ENCODE assay signal across 5 cellular contexts in genomic region chr19:30067956-30068506, GRCh38.
A peak's percentile ranks its signal among the peaks of the same experiment; 100 is the strongest.
DNase-seq lines count a peak whose midpoint lies in the region; ATAC-seq, FAIRE-seq and TF ChIP-seq lines count a peak whose summit lies in the region.
"Not testable (repeated sequence)": the region's sequence is repeated elsewhere in the genome, so short reads cannot be mapped to it uniquely, and the experiment has no call there.

No MANE protein-coding gene starts in this region.

- not testable (repeated sequence) for H3K4me1 Mint-ChIP-seq in CD14-positive monocyte; osteocyte (ENCODE audit: unreplicated experiment)

- H3K27ac Mint-ChIP-seq in CD14-positive monocyte; osteocyte (ENCODE audit: unreplicated experiment): not testable (repeated sequence)

- not testable (repeated sequence) for H4K8ac ChIP-seq in IMR-90 (ENCODE audit: low read depth in 2 of 2, low read length in 2 of 2); H1 (ENCODE audit: extremely low read depth, insufficient read depth, low read length)

- H3K18ac ChIP-seq in IMR-90 (ENCODE audit: low read depth, low read length); H1 (ENCODE audit: extremely low read depth, low read length): not testable (repeated sequence)

- intact Hi-C loops in CD14-positive monocyte (cut with micrococcal nuclease); IMR-90 (cut with micrococcal nuclease): not testable (repeated sequence)

- H2AK9ac ChIP-seq in IMR-90 (replicated peaks; ENCODE audit: low read depth, low read length, poor library complexity): not testable (repeated sequence)

- not testable (repeated sequence) for H3K79me2 ChIP-seq in H1 (ENCODE audit: control insufficient read depth in 1 of 2, insufficient read depth in 2 of 2, low read length in 2 of 2)

- TF ChIP-seq POLR2A in IMR-90 (IDR thresholded peaks at IDR 0.05; ENCODE audit: low read depth, low read length); H1 (IDR thresholded peaks at IDR 0.05; ENCODE audit: control extremely low read depth in 1 of 2, low read depth in 2 of 2, low read length in 2 of 2): not testable (repeated sequence)

- not testable (repeated sequence) for H3K27me3 ChIP-seq in IMR-90 (ENCODE audit: control insufficient read depth, insufficient read depth, low read length); H1 (replicated peaks in 1 of 4; ENCODE audit: control insufficient read depth in 3 of 4, extremely low read depth in 1 of 4, insufficient read depth in 3 of 4, low read length in 3 of 4)

- not testable (repeated sequence) for TF ChIP-seq CTCF in CD14-positive monocyte (IDR thresholded peaks at IDR 0.05); IMR-90 (conservative IDR thresholded peaks at IDR 0.05; ENCODE audit: low read depth, low read length); H1 (IDR thresholded peaks at IDR 0.05; ENCODE audit: control extremely low read depth in 1 of 3, insufficient read depth in 1 of 3, low read depth in 1 of 3, low read length in 3 of 3); osteocyte (IDR thresholded peaks at IDR 0.05)

- H2BK12ac ChIP-seq in H1 (ENCODE audit: low read depth, low read length): not testable (repeated sequence)

- POLR2A ChIA-PET in IMR-90 (lab: Charles Lee; ENCODE audit: unreplicated experiment); H1 (lab: Charles Lee; ENCODE audit: partially characterized antibody): not testable (repeated sequence)

- H3K14ac ChIP-seq in IMR-90 (replicated peaks; ENCODE audit: low read depth, low read length); H1 (ENCODE audit: insufficient read length): not testable (repeated sequence)

- H2AFZ ChIP-seq in IMR-90 (replicated peaks; ENCODE audit: low read length, poor library complexity); H1 (ENCODE audit: low read length): not testable (repeated sequence)

- not testable (repeated sequence) for H3K23ac ChIP-seq in IMR-90 (ENCODE audit: low read depth, low read length); H1 (ENCODE audit: insufficient read length)

- not testable (repeated sequence) for H2BK20ac ChIP-seq in IMR-90 (ENCODE audit: low read depth, low read length); H1 (ENCODE audit: low read length)

- TF ChIP-seq RAD21 in IMR-90 (IDR thresholded peaks at IDR 0.05; ENCODE audit: low read length); H1 (IDR thresholded peaks at IDR 0.05 in 1 of 2, conservative IDR thresholded peaks at IDR 0.05 in 1 of 2; ENCODE audit: low read depth in 2 of 2, low read length in 2 of 2): not testable (repeated sequence)

- H3K4me2 ChIP-seq in IMR-90 (ENCODE audit: low read depth, low read length); H1 (ENCODE audit: insufficient read depth in 1 of 2, low read depth in 2 of 2, low read length in 2 of 2): not testable (repeated sequence)

- not testable (repeated sequence) for H3K36me3 Mint-ChIP-seq in CD14-positive monocyte; osteocyte (ENCODE audit: unreplicated experiment)

- FAIRE-seq in H1 (lab: Jason Lieb, UNC): not testable (repeated sequence)

- not testable (repeated sequence) for H3K9me3 Mint-ChIP-seq in CD14-positive monocyte; osteocyte (ENCODE audit: unreplicated experiment)

- 82% methylated on average over 2 of the region's 2 CpGs; no CpG with 5 or more reads in 1 of the 2 experiments for WGBS in IMR-90 (ENCODE audit: extremely low coverage in 2 of 2, insufficient read length in 1 of 2), 2 experiments
- 73 to 100% methylated on average over 2 of the region's 2 CpGs for WGBS in H1 (ENCODE audit: extremely low coverage in 1 of 2, insufficient coverage in 1 of 2, insufficient read length in 1 of 2, insufficient replicate concordance in 2 of 2, low coverage in 1 of 2, low lambda C conversion rate in 2 of 2, missing lambda C conversion rate in 1 of 2), 2 experiments

- H4K5ac ChIP-seq in IMR-90 (ENCODE audit: low read depth, low read length); H1 (ENCODE audit: insufficient read length, low read depth, low read length): not testable (repeated sequence)

- not testable (repeated sequence) for H3K4me3 ChIP-seq in IMR-90 (ENCODE audit: insufficient read depth, low read depth, low read length); H1 (ENCODE audit: extremely low read depth in 1 of 4, insufficient read depth in 2 of 4, low read depth in 3 of 4, low read length in 4 of 4)

- H3K4me3 Mint-ChIP-seq in CD14-positive monocyte; osteocyte (ENCODE audit: unreplicated experiment): not testable (repeated sequence)

- not testable (repeated sequence) for H3K56ac ChIP-seq in IMR-90 (ENCODE audit: extremely low read depth, insufficient read depth, low read length)
- peak overlapping the region; percentile 79 for H3K56ac ChIP-seq in H1 (replicated peaks; ENCODE audit: insufficient read length, low read depth, low read length)

- not testable (repeated sequence) for H2AK5ac ChIP-seq in IMR-90 (ENCODE audit: low read depth, low read length); H1 (ENCODE audit: low read depth, low read length)

- peak; percentile 5 for DNase-seq in CD14-positive monocyte (ENCODE audit: low spot score)
- not testable (repeated sequence) for DNase-seq in IMR-90; H1 (ENCODE audit: low read depth in 1 of 2, low spot score in 2 of 2)
- DNase-seq in mesenteric fat pad (ENCODE audit: low spot score): peak; percentile 1
- peak; percentile 11 for DNase-seq in osteocyte (ENCODE audit: extremely low spot score, unreplicated experiment)

- H4K20me1 ChIP-seq in IMR-90 (ENCODE audit: insufficient read depth, low read length); H1 (replicated peaks in 1 of 2; ENCODE audit: control insufficient read depth in 1 of 2, insufficient read depth in 2 of 2, low read length in 2 of 2): not testable (repeated sequence)

- not testable (repeated sequence) for H2BK120ac ChIP-seq in IMR-90 (ENCODE audit: low read depth, low read length); H1 (replicated peaks; ENCODE audit: low read depth, low read length)

- not testable (repeated sequence) for H3K4me1 ChIP-seq in IMR-90 (ENCODE audit: control insufficient read depth, insufficient read depth, low read length); H1 (replicated peaks in 1 of 4; ENCODE audit: control insufficient read depth in 3 of 4, insufficient read depth in 4 of 4, low read length in 3 of 4)

- CTCF ChIA-PET in IMR-90 (lab: Yijun Ruan, JAX); H1 (lab: Charles Lee; ENCODE audit: partially characterized antibody): not testable (repeated sequence)

- not testable (repeated sequence) for H3K4ac ChIP-seq in IMR-90 (ENCODE audit: low read depth, low read length); H1 (replicated peaks; ENCODE audit: insufficient read length, low read depth, low read length)

- H2BK5ac ChIP-seq in IMR-90 (ENCODE audit: low read depth, low read length, poor library complexity, severe bottlenecking): peak overlapping the region; percentile 39
- H2BK5ac ChIP-seq in H1 (ENCODE audit: low read depth, low read length): not testable (repeated sequence)

- in situ Hi-C loops in IMR-90 (cut with MboI; ENCODE audit: low sequenced_read_pairs): not testable (repeated sequence)

- not testable (repeated sequence) for BruUV-seq in IMR-90 (replicated peaks; lab: Mats Ljungman, UMichigan)

- TF ChIP-seq EP300 in H1 (IDR thresholded peaks at IDR 0.05; ENCODE audit: borderline replicate concordance in 1 of 2, low read depth in 2 of 2, low read length in 2 of 2): not testable (repeated sequence)

- not testable (repeated sequence) for H4K91ac ChIP-seq in IMR-90 (ENCODE audit: insufficient read depth, low read depth, low read length); H1 (replicated peaks; ENCODE audit: insufficient read length, low read length)

- not testable (repeated sequence) for H3K36me3 ChIP-seq in IMR-90 (ENCODE audit: control insufficient read depth, insufficient read depth, low read length); H1 (ENCODE audit: control insufficient read depth in 2 of 4, insufficient read depth in 4 of 4, low read length in 3 of 4)

- H3K27ac ChIP-seq in IMR-90 (ENCODE audit: insufficient read depth, low read length); H1 (ENCODE audit: low read depth, low read length): not testable (repeated sequence)

- peaks cover 14% of the 10 kb centered on the region; the same call in 1 of the 2 replicates for H3K23me2 ChIP-seq in H1 (ENCODE audit: low read depth, low read length)

- H3K9ac ChIP-seq in IMR-90 (ENCODE audit: low read depth, low read length); H1 (replicated peaks in 1 of 4; ENCODE audit: extremely low read depth in 1 of 4, low read depth in 3 of 4, low read length in 3 of 4): not testable (repeated sequence)

- dilution Hi-C loops in IMR-90 (cut with HindIII; ENCODE audit: low sequenced_read_pairs, unreplicated experiment): not testable (repeated sequence)

- not testable (repeated sequence) for ATAC-seq in IMR-90 (ENCODE audit: low read depth)

- not testable (repeated sequence) for H3K9me3 ChIP-seq in IMR-90 (ENCODE audit: control insufficient read depth, insufficient read depth, low read length); H1 (ENCODE audit: insufficient read depth in 2 of 2, low read depth in 1 of 2, low read length in 1 of 2)

- not testable (repeated sequence) for H3K79me1 ChIP-seq in IMR-90 (ENCODE audit: low read depth in 1 of 2, low read length in 2 of 2); H1 (ENCODE audit: low read depth, low read length)

- not testable (repeated sequence) for H3K27me3 Mint-ChIP-seq in CD14-positive monocyte (ENCODE audit: low read depth in 3 of 3); osteocyte (ENCODE audit: unreplicated experiment)

- not testable (repeated sequence) for H2BK15ac ChIP-seq in IMR-90 (ENCODE audit: low read depth, low read length); H1 (ENCODE audit: low read length)

- H3K9me1 ChIP-seq in IMR-90 (ENCODE audit: insufficient read depth, low read length): not testable (repeated sequence)
